Comparison of ENCODE assay signal across 19 cellular contexts in the genomic region with DNA sequence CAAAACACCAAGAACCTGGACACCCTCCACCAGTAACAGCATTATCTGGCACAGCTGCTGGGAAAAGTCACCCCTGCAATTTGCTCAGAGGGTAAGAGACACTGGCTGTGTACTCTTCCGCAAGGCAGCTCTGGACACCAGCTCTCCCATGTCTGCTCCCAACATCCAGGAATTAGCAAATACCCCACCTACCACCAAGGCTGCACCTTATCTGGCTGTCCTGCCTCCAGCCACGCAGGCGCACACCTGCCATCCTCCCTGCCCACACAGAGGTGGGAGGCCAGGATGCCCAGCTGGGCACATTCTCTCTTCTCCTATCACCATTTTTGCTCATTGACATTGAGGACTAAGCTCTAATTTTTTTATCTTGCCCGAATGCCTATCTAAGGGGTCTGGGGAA. TPM values are rescaled to one million over a fixed set of nuclear protein-coding genes. Genes with fewer than 3 reads are reported as not detected.
A peak's percentile ranks its signal among the peaks of the same experiment; 100 is the strongest.
DNase-seq lines count a peak whose midpoint lies in the region; ATAC-seq, FAIRE-seq and TF ChIP-seq lines count a peak whose summit lies in the region.
"Had no signal": no experiment of that assay in that cellular context is flagged by ENCODE, and none has a peak within 500 bp of the region (broad histone marks: within the 10 kb centered on the region; RNA-seq: fewer than 3 reads in every experiment).

No MANE protein-coding gene starts in this region.

- no peak overlapping the region; the same call in 2 of the 3 replicates for H3K4me3 Mint-ChIP-seq in GM23338
- H3K4me3 Mint-ChIP-seq: CD8-positive, alpha-beta T cell; T-cell had no signal

- no peak for TF ChIP-seq EP300 in H1 (IDR thresholded peaks at IDR 0.05; ENCODE audit: borderline replicate concordance in 1 of 2, low read depth in 2 of 2, low read length in 2 of 2)
- no peak for TF ChIP-seq EP300 in ovary (IDR thresholded peaks at IDR 0.05)

- peaks cover 11% of the 10 kb centered on the region for H3K36me3 Mint-ChIP-seq in GM23338 (ENCODE audit: low read depth)
- H3K36me3 Mint-ChIP-seq: CD8-positive, alpha-beta T cell had no signal

- H3K4me2 ChIP-seq in GM23338 = peak overlapping the region; percentile 32; the same call in 1 of the 2 replicates
- H3K4me2 ChIP-seq in H1 (ENCODE audit: insufficient read depth in 1 of 2, low read depth in 2 of 2, low read length in 2 of 2) = no peak overlapping the region

- peaks cover 11% of the 10 kb centered on the region for H3K9me3 ChIP-seq in HUES6 (ENCODE audit: control insufficient read depth, insufficient read depth, low read depth, low read length)
- H3K9me3 ChIP-seq in H1 (ENCODE audit: insufficient read depth in 2 of 2, low read depth in 1 of 2, low read length in 1 of 2) = peaks cover 5 to 8% of the 10 kb centered on the region in 2 experiments; a peak in 3 of 4 replicates
- no peaks in the 10 kb centered on the region for H3K9me3 ChIP-seq in ovary
- H3K9me3 ChIP-seq: Caco-2 had no signal

- H3K27ac Mint-ChIP-seq in GM23338 = no peak overlapping the region
- H3K27ac Mint-ChIP-seq: CD8-positive, alpha-beta T cell; T-cell had no signal

- H4K5ac ChIP-seq in H1 (ENCODE audit: insufficient read length, low read depth, low read length) = peak overlapping the region; percentile 60

- no peak for FAIRE-seq in H1 (lab: Jason Lieb, UNC)
- FAIRE-seq: A549, G401.6, GM12878 had no signal

- no peak for TF ChIP-seq RAD21 in H1 (IDR thresholded peaks at IDR 0.05 in 1 of 2, conservative IDR thresholded peaks at IDR 0.05 in 1 of 2; ENCODE audit: low read depth in 2 of 2, low read length in 2 of 2)

- H3F3A ChIP-seq in GM23338 (replicated peaks; ENCODE audit: low read depth) = no peaks in the 10 kb centered on the region; the same call in 1 of the 2 replicates

- H3K4me1 ChIP-seq in GM23338 (ENCODE audit: insufficient read depth) (peaks cover 45% of the 10 kb centered on the region), HUES6 (ENCODE audit: control insufficient read depth, insufficient read depth, low read length) (peaks cover 66% of the 10 kb centered on the region), H1 (replicated peaks in 1 of 4; ENCODE audit: control insufficient read depth in 3 of 4, insufficient read depth in 4 of 4, low read length in 3 of 4) (peaks cover 3 to 18% (median 13%) of the 10 kb centered on the region in 4 experiments; a peak in 5 of 7 replicates), ovary (ENCODE audit: insufficient read depth) (peaks cover 19% of the 10 kb centered on the region)

- H2AK5ac ChIP-seq in H1 (ENCODE audit: low read depth, low read length) = no peak overlapping the region; the same call in 1 of the 2 replicates

- peak overlapping the region; percentile 55; the same call in 1 of the 2 replicates for H2BK20ac ChIP-seq in H1 (ENCODE audit: low read length)

- peak overlapping the region; percentile 95; the same call in 1 of the 2 replicates for H2BK15ac ChIP-seq in H1 (ENCODE audit: low read length)

- intact Hi-C loops in ovary (cut with DNase I) = no loop called here

- no peaks in the 10 kb centered on the region for H3K79me1 ChIP-seq in H1 (ENCODE audit: low read depth, low read length)

- peak overlapping the region; percentile 69 for H3K9ac ChIP-seq in HUES6 (ENCODE audit: low read length)
- H3K9ac ChIP-seq in H1 (replicated peaks in 1 of 4; ENCODE audit: extremely low read depth in 1 of 4, low read depth in 3 of 4, low read length in 3 of 4) = no peak overlapping the region

- H3K27me3 ChIP-seq in GM23338 (ENCODE audit: insufficient read depth) = no peaks in the 10 kb centered on the region
- H3K27me3 ChIP-seq in HUES6 (ENCODE audit: control insufficient read depth, insufficient read depth, low read length) = no peaks in the 10 kb centered on the region
- no peaks in the 10 kb centered on the region for H3K27me3 ChIP-seq in H1 (replicated peaks in 1 of 4; ENCODE audit: control insufficient read depth in 3 of 4, extremely low read depth in 1 of 4, insufficient read depth in 3 of 4, low read length in 3 of 4)
- H3K27me3 ChIP-seq in ovary = no peaks in the 10 kb centered on the region
- H3K27me3 ChIP-seq: SJSA1 had no signal

- DNase-seq in GM23338 (ENCODE audit: low spot score) (no peak), H1 (ENCODE audit: low read depth in 1 of 2, low spot score in 2 of 2) (no peak), ovary (no peak), ecto neural progenitor cell (ENCODE audit: low spot score) (no peak), T1000 (lab: John Stamatoyannopoulos, UW) (no peak)
- no peak for DNase-seq in activated effector memory CD4-positive, alpha-beta T cell treated with anti-CD3 and anti-CD28 coated beads, Interleukin-2, amount 50 U/mL, for 16 hours
- DNase-seq: AML-193; C1 segment of cervical spinal cord; CD8-positive, alpha-beta T cell; GOT3; KBM-7 had no signal

- H2AFZ ChIP-seq in GM23338 (no peak overlapping the region), H1 (ENCODE audit: low read length) (no peak overlapping the region)

- peaks cover 11% of the 10 kb centered on the region for H3K9me3 Mint-ChIP-seq in GM23338
- H3K9me3 Mint-ChIP-seq: CD8-positive, alpha-beta T cell had no signal

- peak overlapping the region; percentile 30; the same call in 1 of the 2 replicates for H2BK5ac ChIP-seq in H1 (ENCODE audit: low read depth, low read length)

- peaks cover 67% of the 10 kb centered on the region for H3K4me1 Mint-ChIP-seq in GM23338

- no peaks in the 10 kb centered on the region for H3K36me3 ChIP-seq in GM23338 (ENCODE audit: insufficient read depth)
- H3K36me3 ChIP-seq in HUES6 (ENCODE audit: control insufficient read depth, insufficient read depth, low read length) = no peaks in the 10 kb centered on the region
- H3K36me3 ChIP-seq in H1 (ENCODE audit: control insufficient read depth in 2 of 4, insufficient read depth in 4 of 4, low read length in 3 of 4) = no peaks in the 10 kb centered on the region
- H3K36me3 ChIP-seq in ovary = no peaks in the 10 kb centered on the region
- H3K36me3 ChIP-seq: SJSA1 had no signal

- H3K27me3 Mint-ChIP-seq in GM23338 (ENCODE audit: insufficient read depth, low read depth, poor library complexity) = peaks cover 13% of the 10 kb centered on the region

- H3K27ac ChIP-seq in GM23338 (ENCODE audit: low read depth) (no peak overlapping the region), HUES6 (ENCODE audit: low read depth, low read length) (peak overlapping the region; percentile 56; the same call in 1 of the 2 replicates), H1 (ENCODE audit: low read depth, low read length) (no peak overlapping the region), ovary (peak overlapping the region; percentile 38 to 44)
- H3K27ac ChIP-seq: HL-60, SJSA1 had no signal

- peak overlapping the region; percentile 94 for H4K91ac ChIP-seq in H1 (replicated peaks; ENCODE audit: insufficient read length, low read length)

- H2BK12ac ChIP-seq in H1 (ENCODE audit: low read depth, low read length) = peak overlapping the region; percentile 94; the same call in 1 of the 2 replicates

- no peak overlapping the region for H3K14ac ChIP-seq in H1 (ENCODE audit: insufficient read length)

- WGBS in H1 (ENCODE audit: extremely low coverage in 1 of 2, insufficient coverage in 1 of 2, insufficient read length in 1 of 2, insufficient replicate concordance in 2 of 2, low coverage in 1 of 2, low lambda C conversion rate in 2 of 2, missing lambda C conversion rate in 1 of 2), 2 experiments = 99% methylated on average over 4 of the region's 4 CpGs; no CpG with 5 or more reads in 1 of the 2 experiments
- WGBS in ovary, 3 donors = 46 to 66% (median 66%) methylated on average over 4 of the region's 4 CpGs

- H4K20me1 ChIP-seq in GM23338 (replicated peaks; ENCODE audit: insufficient read depth) (no peaks in the 10 kb centered on the region), H1 (replicated peaks in 1 of 2; ENCODE audit: control insufficient read depth in 1 of 2, insufficient read depth in 2 of 2, low read length in 2 of 2) (no peaks in the 10 kb centered on the region)

- H3K23me2 ChIP-seq in H1 (ENCODE audit: low read depth, low read length) = no peaks in the 10 kb centered on the region

- H3K79me2 ChIP-seq in GM23338 (replicated peaks; ENCODE audit: insufficient read depth) (no peaks in the 10 kb centered on the region), H1 (ENCODE audit: control insufficient read depth in 1 of 2, insufficient read depth in 2 of 2, low read length in 2 of 2) (no peaks in the 10 kb centered on the region)

- TF ChIP-seq CTCF in GM23338 (conservative IDR thresholded peaks at IDR 0.05; ENCODE audit: low read depth in 2 of 2) = no peak
- TF ChIP-seq CTCF in H1 (IDR thresholded peaks at IDR 0.05; ENCODE audit: control extremely low read depth in 1 of 3, insufficient read depth in 1 of 3, low read depth in 1 of 3, low read length in 3 of 3) = no peak
- TF ChIP-seq CTCF in ovary (IDR thresholded peaks at IDR 0.05) = no peak

- TF ChIP-seq POLR2A in H1 (IDR thresholded peaks at IDR 0.05; ENCODE audit: control extremely low read depth in 1 of 2, low read depth in 2 of 2, low read length in 2 of 2) (no peak), ovary (IDR thresholded peaks at IDR 0.05) (no peak)

- CTCF ChIA-PET in H1 (lab: Charles Lee; ENCODE audit: partially characterized antibody) = interaction anchor here (0.7 to 7.7 kb wide), 6 partner anchors 9 to 526 kb away, joined by 3 to 86 read pairs (median 4); no protein-coding TSS in a partner anchor

- peak overlapping the region; percentile 75 for H4K8ac ChIP-seq in H1 (ENCODE audit: extremely low read depth, insufficient read depth, low read length)

- ATAC-seq in GM23338 = no peak

- H3K4me3 ChIP-seq in GM23338 = no peak overlapping the region
- no peak overlapping the region for H3K4me3 ChIP-seq in HUES6 (ENCODE audit: low read depth, low read length)
- H3K4me3 ChIP-seq in H1 (ENCODE audit: extremely low read depth in 1 of 4, insufficient read depth in 2 of 4, low read depth in 3 of 4, low read length in 4 of 4) = no peak overlapping the region
- no peak overlapping the region for H3K4me3 ChIP-seq in ovary
- H3K4me3 ChIP-seq: A549, GM12878 had no signal

- H3K18ac ChIP-seq in H1 (ENCODE audit: extremely low read depth, low read length) = no peak overlapping the region

- H3K56ac ChIP-seq in H1 (replicated peaks; ENCODE audit: insufficient read length, low read depth, low read length) = no peak overlapping the region

- H3K23ac ChIP-seq in H1 (ENCODE audit: insufficient read length) = no peak overlapping the region

- POLR2A ChIA-PET in H1 (lab: Charles Lee; ENCODE audit: partially characterized antibody) = interaction anchor here (1.2 to 1.9 kb wide), 3 partner anchors 12 to 43 kb away, joined by 3 to 5 read pairs (median 4); no protein-coding TSS in a partner anchor

- H3K4ac ChIP-seq in H1 (replicated peaks; ENCODE audit: insufficient read length, low read depth, low read length) = no peak overlapping the region

- no peaks in the 10 kb centered on the region for H3K9me2 ChIP-seq in GM23338 (ENCODE audit: insufficient read depth)

- H2BK120ac ChIP-seq in H1 (replicated peaks; ENCODE audit: low read depth, low read length) = peak overlapping the region; percentile 47

RNA-seq across cellular contexts. Expression of a gene that starts 20.3 kb away (rescaled TPM):
- 48.8 and 75.0 TPM in 2 replicates for total RNA-seq in GM23338 (2014; rRNA removed; shearing (Covaris generic))
- polyA plus RNA-seq in GM23338 (2016; fragmentation: Nextera tagmentation; extraction: Ambion mirVana) (41.1 and 46.3 TPM in 2 replicates), H1 (2011; rRNA removed) (58.9 and 75.1 TPM in 2 replicates), ovary (10 to 100 TPM; 39.8 to 47.6 TPM)
- 25.8 and 26.4 TPM in 2 replicates for total RNA-seq in H1 (2021; fragmentation: NEBNext Ultra II Directional; extraction: Animal tissue kit (Norgen Biotek cat#: 25700))
- polyA plus RNA-seq in H1 (2011; cell fraction: cytosol; rRNA removed) = 79.1 TPM
- 28.9 TPM for polyA plus RNA-seq in H1 (2011; cell fraction: nucleus; rRNA removed)
- polyA plus RNA-seq in H1 (2012, experiment 1 of 2) = 33.0 to 61.3 TPM (median 43.3 TPM) in 4 replicates
- 15.1 TPM for polyA plus RNA-seq in H1 (2012, experiment 2 of 2)
- 24.6 TPM for polyA plus RNA-seq in H1 (2013, experiment 1 of 2)
- 28.6 TPM for polyA plus RNA-seq in H1 (2013, experiment 2 of 2)
- 13.6 and 20.7 TPM in 2 replicates for polyA minus RNA-seq in H1 (2011; rRNA and poly(A)+ RNA removed)
- polyA minus RNA-seq in H1 (2011; cell fraction: cytosol; rRNA and poly(A)+ RNA removed) = 33.6 TPM
- 17.5 TPM for polyA minus RNA-seq in H1 (2011; cell fraction: nucleus; rRNA and poly(A)+ RNA removed)
- 100 to 1,000 TPM in 2 of 7 donors, 10 to 100 TPM in 5; 45.1 to 166 (median 70.1) TPM for total RNA-seq in ovary

Comparison
In these comparisons a context has a peak if more than half of its experiments do, and no peak if none do; other contexts are left out.
1. H3K27ac ChIP-seq: peak in HUES6 (single experiment) and ovary (2 of 2); none in GM23338 (single experiment) and H1 (single experiment).